In genomic region chr22:19122143-19122751, GRCh38 we compare ENCODE assay signal across 1 cellular context.
TF ChIP-seq lines count a peak whose summit lies in the region.

Gene DGCR2, minus strand, starts transcription at chr22:19122412. Its CDS starts 206 bp downstream, at chr22:19122206.

TF ChIP-seq in K562, 482 proteins besides CTCF, POLR2A, EP300 and RAD21 (continued from another document and continues in another):
- peak; percentile 87; the same call in 1 of the 2 replicates for TF ChIP-seq ZNF165 (CRISPR knock-in tag; IDR thresholded peaks at IDR 0.05; ENCODE audit: borderline replicate concordance)
- no peak for TF ChIP-seq KAT2B (IDR thresholded peaks at IDR 0.05; ENCODE audit: low read depth, low read length)
- TF ChIP-seq CUX1 (CRISPR knock-in tag; IDR thresholded peaks at IDR 0.05), result no peak
- TF ChIP-seq, protein P1, sequence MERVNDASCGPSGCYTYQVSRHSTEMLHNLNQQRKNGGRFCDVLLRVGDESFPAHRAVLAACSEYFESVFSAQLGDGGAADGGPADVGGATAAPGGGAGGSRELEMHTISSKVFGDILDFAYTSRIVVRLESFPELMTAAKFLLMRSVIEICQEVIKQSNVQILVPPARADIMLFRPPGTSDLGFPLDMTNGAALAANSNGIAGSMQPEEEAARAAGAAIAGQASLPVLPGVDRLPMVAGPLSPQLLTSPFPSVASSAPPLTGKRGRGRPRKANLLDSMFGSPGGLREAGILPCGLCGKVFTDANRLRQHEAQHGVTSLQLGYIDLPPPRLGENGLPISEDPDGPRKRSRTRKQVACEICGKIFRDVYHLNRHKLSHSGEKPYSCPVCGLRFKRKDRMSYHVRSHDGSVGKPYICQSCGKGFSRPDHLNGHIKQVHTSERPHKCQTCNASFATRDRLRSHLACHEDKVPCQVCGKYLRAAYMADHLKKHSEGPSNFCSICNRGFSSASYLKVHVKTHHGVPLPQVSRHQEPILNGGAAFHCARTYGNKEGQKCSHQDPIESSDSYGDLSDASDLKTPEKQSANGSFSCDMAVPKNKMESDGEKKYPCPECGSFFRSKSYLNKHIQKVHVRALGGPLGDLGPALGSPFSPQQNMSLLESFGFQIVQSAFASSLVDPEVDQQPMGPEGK (CRISPR knock-in tag; IDR thresholded peaks at IDR 0.05; ENCODE audit: borderline replicate concordance), result no peak
- no peak for TF ChIP-seq ZNF318 (IDR thresholded peaks at IDR 0.05; ENCODE audit: borderline replicate concordance in 1 of 2, low read depth in 1 of 2)
- TF ChIP-seq, protein P2, sequence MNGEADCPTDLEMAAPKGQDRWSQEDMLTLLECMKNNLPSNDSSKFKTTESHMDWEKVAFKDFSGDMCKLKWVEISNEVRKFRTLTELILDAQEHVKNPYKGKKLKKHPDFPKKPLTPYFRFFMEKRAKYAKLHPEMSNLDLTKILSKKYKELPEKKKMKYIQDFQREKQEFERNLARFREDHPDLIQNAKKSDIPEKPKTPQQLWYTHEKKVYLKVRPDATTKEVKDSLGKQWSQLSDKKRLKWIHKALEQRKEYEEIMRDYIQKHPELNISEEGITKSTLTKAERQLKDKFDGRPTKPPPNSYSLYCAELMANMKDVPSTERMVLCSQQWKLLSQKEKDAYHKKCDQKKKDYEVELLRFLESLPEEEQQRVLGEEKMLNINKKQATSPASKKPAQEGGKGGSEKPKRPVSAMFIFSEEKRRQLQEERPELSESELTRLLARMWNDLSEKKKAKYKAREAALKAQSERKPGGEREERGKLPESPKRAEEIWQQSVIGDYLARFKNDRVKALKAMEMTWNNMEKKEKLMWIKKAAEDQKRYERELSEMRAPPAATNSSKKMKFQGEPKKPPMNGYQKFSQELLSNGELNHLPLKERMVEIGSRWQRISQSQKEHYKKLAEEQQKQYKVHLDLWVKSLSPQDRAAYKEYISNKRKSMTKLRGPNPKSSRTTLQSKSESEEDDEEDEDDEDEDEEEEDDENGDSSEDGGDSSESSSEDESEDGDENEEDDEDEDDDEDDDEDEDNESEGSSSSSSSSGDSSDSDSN (IDR thresholded peaks at IDR 0.05; ENCODE audit: borderline replicate concordance in 1 of 2, low read depth in 2 of 2, low read length in 2 of 2), result no peak; a peak in 1 of 4 replicates
- no peak for TF ChIP-seq FOS (IDR thresholded peaks at IDR 0.05; ENCODE audit: extremely low read depth, insufficient read length)
- TF ChIP-seq SMAD4 (CRISPR knock-in tag; conservative IDR thresholded peaks at IDR 0.05), result peak; percentile 83
- no peak for TF ChIP-seq RBM25 (IDR thresholded peaks at IDR 0.05; ENCODE audit: low read depth, low read length, severe bottlenecking)
- TF ChIP-seq, protein P3, sequence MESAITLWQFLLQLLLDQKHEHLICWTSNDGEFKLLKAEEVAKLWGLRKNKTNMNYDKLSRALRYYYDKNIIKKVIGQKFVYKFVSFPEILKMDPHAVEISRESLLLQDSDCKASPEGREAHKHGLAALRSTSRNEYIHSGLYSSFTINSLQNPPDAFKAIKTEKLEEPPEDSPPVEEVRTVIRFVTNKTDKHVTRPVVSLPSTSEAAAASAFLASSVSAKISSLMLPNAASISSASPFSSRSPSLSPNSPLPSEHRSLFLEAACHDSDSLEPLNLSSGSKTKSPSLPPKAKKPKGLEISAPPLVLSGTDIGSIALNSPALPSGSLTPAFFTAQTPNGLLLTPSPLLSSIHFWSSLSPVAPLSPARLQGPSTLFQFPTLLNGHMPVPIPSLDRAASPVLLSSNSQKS (CRISPR knock-in tag; IDR thresholded peaks at IDR 0.05), result no peak
- TF ChIP-seq ILF3 (IDR thresholded peaks at IDR 0.05; ENCODE audit: borderline replicate concordance), result no peak
- TF ChIP-seq, protein P4, sequence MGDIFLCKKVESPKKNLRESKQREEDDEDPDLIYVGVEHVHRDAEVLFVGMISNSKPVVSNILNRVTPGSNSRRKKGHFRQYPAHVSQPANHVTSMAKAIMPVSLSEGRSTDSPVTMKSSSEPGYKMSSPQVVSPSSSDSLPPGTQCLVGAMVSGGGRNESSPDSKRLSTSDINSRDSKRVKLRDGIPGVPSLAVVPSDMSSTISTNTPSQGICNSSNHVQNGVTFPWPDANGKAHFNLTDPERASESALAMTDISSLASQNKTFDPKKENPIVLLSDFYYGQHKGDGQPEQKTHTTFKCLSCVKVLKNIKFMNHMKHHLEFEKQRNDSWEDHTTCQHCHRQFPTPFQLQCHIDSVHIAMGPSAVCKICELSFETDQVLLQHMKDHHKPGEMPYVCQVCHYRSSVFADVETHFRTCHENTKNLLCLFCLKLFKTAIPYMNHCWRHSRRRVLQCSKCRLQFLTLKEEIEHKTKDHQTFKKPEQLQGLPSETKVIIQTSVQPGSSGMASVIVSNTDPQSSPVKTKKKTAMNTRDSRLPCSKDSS (IDR thresholded peaks at IDR 0.05; ENCODE audit: low read depth, partially characterized antibody), result no peak
- TF ChIP-seq JUNB (CRISPR knock-in tag; conservative IDR thresholded peaks at IDR 0.05), result 0 out of 2 replicates have a peak, but pooled peaks have one; percentile 36
- TF ChIP-seq ARID2 (IDR thresholded peaks at IDR 0.05), result peak; percentile 67; the same call in 1 of the 2 replicates
- peak; percentile 38; the same call in 1 of the 2 replicates for TF ChIP-seq TEAD4 (IDR thresholded peaks at IDR 0.05; ENCODE audit: low read length)
- TF ChIP-seq TEAD4 (CRISPR knock-in tag; IDR thresholded peaks at IDR 0.05; ENCODE audit: borderline replicate concordance), result no peak
- TF ChIP-seq, protein P5, sequence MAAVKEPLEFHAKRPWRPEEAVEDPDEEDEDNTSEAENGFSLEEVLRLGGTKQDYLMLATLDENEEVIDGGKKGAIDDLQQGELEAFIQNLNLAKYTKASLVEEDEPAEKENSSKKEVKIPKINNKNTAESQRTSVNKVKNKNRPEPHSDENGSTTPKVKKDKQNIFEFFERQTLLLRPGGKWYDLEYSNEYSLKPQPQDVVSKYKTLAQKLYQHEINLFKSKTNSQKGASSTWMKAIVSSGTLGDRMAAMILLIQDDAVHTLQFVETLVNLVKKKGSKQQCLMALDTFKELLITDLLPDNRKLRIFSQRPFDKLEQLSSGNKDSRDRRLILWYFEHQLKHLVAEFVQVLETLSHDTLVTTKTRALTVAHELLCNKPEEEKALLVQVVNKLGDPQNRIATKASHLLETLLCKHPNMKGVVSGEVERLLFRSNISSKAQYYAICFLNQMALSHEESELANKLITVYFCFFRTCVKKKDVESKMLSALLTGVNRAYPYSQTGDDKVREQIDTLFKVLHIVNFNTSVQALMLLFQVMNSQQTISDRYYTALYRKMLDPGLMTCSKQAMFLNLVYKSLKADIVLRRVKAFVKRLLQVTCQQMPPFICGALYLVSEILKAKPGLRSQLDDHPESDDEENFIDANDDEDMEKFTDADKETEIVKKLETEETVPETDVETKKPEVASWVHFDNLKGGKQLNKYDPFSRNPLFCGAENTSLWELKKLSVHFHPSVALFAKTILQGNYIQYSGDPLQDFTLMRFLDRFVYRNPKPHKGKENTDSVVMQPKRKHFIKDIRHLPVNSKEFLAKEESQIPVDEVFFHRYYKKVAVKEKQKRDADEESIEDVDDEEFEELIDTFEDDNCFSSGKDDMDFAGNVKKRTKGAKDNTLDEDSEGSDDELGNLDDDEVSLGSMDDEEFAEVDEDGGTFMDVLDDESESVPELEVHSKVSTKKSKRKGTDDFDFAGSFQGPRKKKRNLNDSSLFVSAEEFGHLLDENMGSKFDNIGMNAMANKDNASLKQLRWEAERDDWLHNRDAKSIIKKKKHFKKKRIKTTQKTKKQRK (IDR thresholded peaks at IDR 0.05; ENCODE audit: borderline replicate concordance, low read depth, low read length), result 0 out of 2 replicates have a peak, but pooled peaks have one; percentile 23
- peak; percentile 34; the same call in 1 of the 2 replicates for TF ChIP-seq NFIC (IDR thresholded peaks at IDR 0.05)
- no peak for TF ChIP-seq PHB2 (IDR thresholded peaks at IDR 0.05; ENCODE audit: low read depth)
- TF ChIP-seq SREBF2 (CRISPR knock-in tag; IDR thresholded peaks at IDR 0.05), result no peak
- TF ChIP-seq ZNF449 (CRISPR knock-in tag; IDR thresholded peaks at IDR 0.05), result no peak
- 0 out of 2 replicates have a peak, but pooled peaks have one; percentile 24 for TF ChIP-seq THAP7 (CRISPR knock-in tag; IDR thresholded peaks at IDR 0.05)
